8 cellular contexts compared by ENCODE assay signal in the genomic region with DNA sequence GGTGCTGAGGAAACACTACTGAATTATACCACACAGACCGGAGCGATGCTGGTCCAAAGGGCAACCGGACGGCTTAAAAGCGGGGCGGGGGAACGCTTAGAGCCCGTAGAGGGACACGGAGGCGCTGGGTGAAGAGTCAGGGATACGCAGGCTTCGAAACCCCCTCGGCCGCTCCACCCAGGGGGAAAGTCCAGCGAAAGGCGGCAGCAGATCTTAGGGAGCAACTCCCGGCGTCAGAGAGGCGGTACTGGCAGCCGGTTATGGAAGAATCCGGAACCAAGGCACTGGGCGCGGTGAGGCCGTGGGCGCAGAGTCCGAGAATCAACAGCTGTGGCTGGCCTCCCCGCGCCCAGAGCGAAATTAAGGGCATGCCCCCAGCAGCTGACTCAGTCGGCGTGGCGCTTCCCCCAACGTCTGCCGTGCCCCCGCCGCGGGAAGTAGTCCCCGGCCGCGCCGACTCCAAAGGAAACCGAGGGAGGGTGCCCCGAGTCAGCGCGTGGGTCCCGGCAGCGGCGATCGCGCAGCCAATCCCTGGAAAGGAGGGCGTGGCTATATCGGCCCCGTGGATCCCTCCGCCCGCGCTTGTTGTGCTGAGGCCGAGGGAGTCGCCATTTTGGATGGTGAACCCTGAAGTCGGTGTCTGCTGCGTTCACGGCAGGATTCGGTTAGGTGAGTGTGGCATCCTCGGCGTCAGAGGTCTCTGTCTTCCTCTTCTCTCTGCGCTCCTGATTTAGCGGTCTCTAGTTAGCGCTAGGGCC. TPM values are rescaled to one million over a fixed set of nuclear protein-coding genes. Genes with fewer than 3 reads are reported as not detected.
A peak's percentile ranks its signal among the peaks of the same experiment; 100 is the strongest.
DNase-seq lines count a peak whose midpoint lies in the region; ATAC-seq and TF ChIP-seq lines count a peak whose summit lies in the region.

Gene IST1 (plus strand): TSS at position 611 of the 758 bp plus-strand sequence. CDS start 20,110 bp downstream, outside the sequence.

- H3K27me3 ChIP-seq in adrenal gland (no peaks in the 10 kb centered on the region), heart left ventricle (no peaks in the 10 kb centered on the region), upper lobe of right lung (no peaks in the 10 kb centered on the region)

- H3K4me1 Mint-ChIP-seq in T-cell, result peaks cover 35 to 46% (median 40%) of the 10 kb centered on the region in 3 donors

- H3K4me3 ChIP-seq in GM12875 (ENCODE audit: low read depth, low read length) (peak within 1 kb of the TSS; percentile 65), adrenal gland (peak within 1 kb of the TSS; percentile 59 to 89 (median 83)), heart left ventricle (peak within 1 kb of the TSS; percentile 69 to 99 (median 90)), upper lobe of right lung (peak within 1 kb of the TSS; percentile 99)

- CTCF ChIA-PET in T-cell (lab: Charles Lee), result interaction anchor here (0.5 to 1.8 kb wide), 8 partner anchors 9 to 107 kb away, joined by 3 to 12 read pairs (median 5); partner anchors contain the start of gene ZNF821 (in 1 of the 2)

- TF ChIP-seq POLR2A in adrenal gland (IDR thresholded peaks at IDR 0.05), result peak; percentile 88 to 94
- peak; percentile 29 to 93 for TF ChIP-seq POLR2A in heart left ventricle (IDR thresholded peaks at IDR 0.05)

- TF ChIP-seq CTCF in GM12875 (IDR thresholded peaks at IDR 0.05; ENCODE audit: borderline replicate concordance, insufficient read depth, low read depth, low read length), result no peak
- peak in 3 of 6 experiments; percentile 2 to 29 (median 9) for TF ChIP-seq CTCF in adrenal gland (IDR thresholded peaks at IDR 0.05)
- peak in 1 of 12 donors; percentile 4 for TF ChIP-seq CTCF in heart left ventricle (IDR thresholded peaks at IDR 0.05)
- TF ChIP-seq CTCF in upper lobe of right lung (IDR thresholded peaks at IDR 0.05), result no peak

- no peaks in the 10 kb centered on the region for H3K36me3 ChIP-seq in adrenal gland (replicated peaks in 1 of 2)
- peaks cover 0 to 9% (median 0%) of the 10 kb centered on the region in 9 donors for H3K36me3 ChIP-seq in heart left ventricle
- H3K36me3 ChIP-seq in upper lobe of right lung, result no peaks in the 10 kb centered on the region

- H3K27ac ChIP-seq in adrenal gland (peak within 1 kb of the TSS; percentile 94 to 100 (median 99)), heart left ventricle (peak within 1 kb of the TSS; percentile 87 to 99 (median 98)), upper lobe of right lung (peak within 1 kb of the TSS; percentile 95)

- 0 to 1% (median 0%) methylated on average over 19 to 67 of the region's 67 CpGs for WGBS in adrenal gland, 4 donors
- WGBS in heart left ventricle, 4 donors, result 0 to 1% (median 0%) methylated on average over 53 to 67 of the region's 67 CpGs

- peaks cover 3% of the 10 kb centered on the region for H3K36me3 Mint-ChIP-seq in T-cell

- DNase-seq in NCI-H1417 treated with DMSO at 0.1 percent for 48 hours (lab: John Stamatoyannopoulos, UW) (peak; percentile 74), T-cell (peak; percentile 94 to 98 (median 97)), adrenal gland (peak; percentile 98 to 99 (median 99)), heart left ventricle (peak; percentile 99), posterior vena cava (ENCODE audit: low spot score) (peak; percentile 100), upper lobe of right lung (peak; percentile 99)

- peak within 1 kb of the TSS; percentile 96 to 98 (median 96) for H3K4me3 Mint-ChIP-seq in T-cell

- H3K27ac Mint-ChIP-seq in T-cell, result peak within 1 kb of the TSS; percentile 95 to 96

- intact Hi-C loops in adrenal gland (cut with DNase I) (no loop called here), heart left ventricle (cut with DNase I) (loop anchor here in 6 of 10 donors (1.0 to 10.0 kb wide), 6 partner anchors 12 to 200 kb away; partner anchors contain the start of genes AP1G1 (in 4 of the 6), DHODH (in 1 of the 6), DHX38 (in 1 of the 6) and TXNL4B (in 1 of the 6)), posterior vena cava (cut with DNase I) (no loop called here), upper lobe of right lung (cut with DNase I) (no loop called here)

- H3K9me3 ChIP-seq in adrenal gland (replicated peaks in 1 of 3), result no peaks in the 10 kb centered on the region
- no peaks in the 10 kb centered on the region for H3K9me3 ChIP-seq in heart left ventricle
- no peaks in the 10 kb centered on the region for H3K9me3 ChIP-seq in upper lobe of right lung

- no peaks in the 10 kb centered on the region for H3K27me3 Mint-ChIP-seq in T-cell

- POLR2A ChIA-PET in T-cell (lab: Charles Lee), result interaction anchor here (0.5 to 1.7 kb wide), 3 partner anchors 14 to 115 kb away, joined by 3 to 8 read pairs (median 3); partner anchors contain the start of gene AP1G1 (in 1 of the 2)

- H3K4me1 ChIP-seq in adrenal gland (replicated peaks in 1 of 2) (peaks cover 15 to 41% of the 10 kb centered on the region in 2 donors), heart left ventricle (peaks cover 4 to 45% (median 34%) of the 10 kb centered on the region in 12 donors), upper lobe of right lung (peaks cover 35% of the 10 kb centered on the region)

- H3K9me3 Mint-ChIP-seq in T-cell, result no peaks in the 10 kb centered on the region

- ATAC-seq in HG02763 (IDR thresholded peaks at IDR 0.05; ENCODE audit: unreplicated experiment) (peak; percentile 82), T-cell (replicated peaks in 1 of 4) (peak; percentile 89 to 96 (median 92)), heart left ventricle (peak; percentile 95 to 98 (median 98)), upper lobe of right lung (peak; percentile 98)

RNA-seq across cellular contexts. Expression of gene IST1, which starts in this region (rescaled TPM):
- total RNA-seq in T-cell, result 100 to 1,000 TPM; 249 to 278 (median 263) TPM
- 100 to 1,000 TPM; 138 to 213 (median 195) TPM for total RNA-seq in adrenal gland
- 100 to 1,000 TPM; 125 to 188 (median 146) TPM for polyA plus RNA-seq in adrenal gland
- 100 to 1,000 TPM in 7 of 9 donors, 10 to 100 TPM in 2; 89.2 to 146 (median 109) TPM for total RNA-seq in heart left ventricle
- 100 to 1,000 TPM in 1 of 2 donors, 10 to 100 TPM in 1; 54.5 to 105 TPM for polyA plus RNA-seq in heart left ventricle
- total RNA-seq in posterior vena cava, result 100 to 1,000 TPM; 105 to 117 TPM
- total RNA-seq in upper lobe of right lung, result 184 TPM

Comparison
In these comparisons a context has a peak if more than half of its experiments do, and no peak if none do; other contexts are left out.
1. Peak in every context shown above with its lines: DNase-seq, ATAC-seq, H3K4me3 ChIP-seq and H3K27ac ChIP-seq.
2. intact Hi-C loops: an anchor here in heart left ventricle (1.0 to 10.0 kb wide); none called in adrenal gland, posterior vena cava and upper lobe of right lung.